In the genomic region with DNA sequence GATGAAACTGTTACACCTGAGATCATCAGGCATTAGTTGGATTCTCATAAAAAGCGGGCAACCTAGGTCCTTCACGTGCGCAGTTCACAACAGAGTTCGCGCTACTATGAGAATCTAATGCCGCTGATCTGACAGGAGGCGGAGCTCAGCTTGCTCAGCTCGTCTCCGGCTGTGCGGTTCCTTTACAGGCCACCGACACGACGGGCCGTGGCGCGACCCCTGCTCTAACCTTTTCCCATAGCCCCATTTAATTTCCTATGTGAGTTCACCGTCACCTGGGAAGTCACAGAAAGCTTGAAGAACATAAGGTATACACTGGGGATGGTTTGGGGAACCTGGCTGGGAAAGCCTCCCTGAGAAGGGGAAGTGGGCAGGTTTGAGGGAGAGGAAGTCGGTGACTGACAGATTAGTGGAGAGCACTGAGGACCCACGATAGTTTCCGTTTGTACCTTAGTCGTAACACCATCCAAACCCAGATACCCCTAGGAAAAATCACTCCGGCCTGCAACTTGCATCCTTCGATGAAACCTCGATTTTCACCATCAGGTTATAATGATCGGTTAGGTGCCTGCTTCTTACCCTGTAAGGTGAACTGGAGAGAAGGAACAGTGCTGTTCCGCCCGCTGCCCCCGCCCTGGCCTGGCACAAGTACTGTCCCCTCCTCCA, we compare ENCODE assay signal across 8 cellular contexts. TPM values are rescaled to one million over a fixed set of nuclear protein-coding genes. Genes with fewer than 3 reads are reported as not detected.
DNase-seq lines count a peak whose midpoint lies in the region; ATAC-seq and TF ChIP-seq lines count a peak whose summit lies in the region.

No MANE protein-coding gene starts in this region.

- TF ChIP-seq CTCF in fibroblast of villous mesenchyme (IDR thresholded peaks at IDR 0.05; ENCODE audit: insufficient read depth, low read depth, low read length) (no peak), psoas muscle (IDR thresholded peaks at IDR 0.05) (no peak)

- H3K9me3 ChIP-seq in psoas muscle = no peaks in the 10 kb centered on the region

- peak overlapping the region; percentile 93 to 97 for H3K4me3 Mint-ChIP-seq in activated T-cell treated with anti-CD3 and anti-CD28 coated beads, Interleukin-2, amount 50 U/mL, for 72 hours

- H3K27me3 Mint-ChIP-seq in activated T-cell treated with anti-CD3 and anti-CD28 coated beads, Interleukin-2, amount 50 U/mL, for 72 hours (ENCODE audit: low read depth) = no peaks in the 10 kb centered on the region

- intact Hi-C loops in psoas muscle (cut with DNase I) = loop anchor here in 1 of 2 donors (2.0 kb wide), 1 partner anchor 177 kb away; a partner anchor contains a TSS

- H3K27me3 ChIP-seq in psoas muscle (ENCODE audit: insufficient read depth in 3 of 3, low read length in 2 of 3) = no peaks in the 10 kb centered on the region

- peaks cover 3 to 4% of the 10 kb centered on the region in 2 donors for H3K36me3 Mint-ChIP-seq in activated T-cell treated with anti-CD3 and anti-CD28 coated beads, Interleukin-2, amount 50 U/mL, for 72 hours (ENCODE audit: insufficient read depth in 2 of 2)

- peak; percentile 62 to 63 for DNase-seq in AML-193 (lab: John Stamatoyannopoulos, UW)
- peak; percentile 58 for DNase-seq in NOMO-1 treated with dmso at 0.1 percent for 144 hours (lab: John Stamatoyannopoulos, UW; ENCODE audit: unreplicated experiment)
- peak; percentile 69 to 73 for DNase-seq in activated T-cell treated with anti-CD3 and anti-CD28 coated beads, Interleukin-2, amount 50 U/mL, for 72 hours
- no peak for DNase-seq in fibroblast of villous mesenchyme (ENCODE audit: low read depth)
- DNase-seq in psoas muscle = peak in 1 of 2 donors; percentile 52
- DNase-seq in NCI-H69 (lab: John Stamatoyannopoulos, UW) = no peak

- peak overlapping the region; percentile 91 for H3K27ac Mint-ChIP-seq in activated T-cell treated with anti-CD3 and anti-CD28 coated beads, Interleukin-2, amount 50 U/mL, for 72 hours

- H3K4me1 ChIP-seq in psoas muscle = peaks cover 26% of the 10 kb centered on the region

- ATAC-seq in GM21423 (IDR thresholded peaks at IDR 0.05; ENCODE audit: unreplicated experiment) (peak; percentile 31), psoas muscle (no peak), HG03139 (IDR thresholded peaks at IDR 0.05; ENCODE audit: unreplicated experiment) (no peak)
- ATAC-seq in activated T-cell treated with anti-CD3 and anti-CD28 coated beads, Interleukin-2, amount 50 U/mL, for 72 hours (replicated peaks in 1 of 2) = peak; percentile 29 to 38

- H3K9me3 Mint-ChIP-seq in activated T-cell treated with anti-CD3 and anti-CD28 coated beads, Interleukin-2, amount 50 U/mL, for 72 hours = no peaks in the 10 kb centered on the region

- peaks cover 49% of the 10 kb centered on the region for H3K4me1 Mint-ChIP-seq in activated T-cell treated with anti-CD3 and anti-CD28 coated beads, Interleukin-2, amount 50 U/mL, for 72 hours (ENCODE audit: low read depth)

- H3K36me3 ChIP-seq in psoas muscle (ENCODE audit: insufficient read depth in 1 of 2, low read depth in 1 of 2) = peaks cover 0 to 8% of the 10 kb centered on the region in 2 donors

- peak overlapping the region; percentile 70 for H3K4me3 ChIP-seq in fibroblast of villous mesenchyme (ENCODE audit: low read depth, low read length)
- H3K4me3 ChIP-seq in psoas muscle = peak overlapping the region; percentile 88

- WGBS in psoas muscle, 3 donors = 37 to 42% (median 39%) methylated on average over 28 of the region's 28 CpGs

- peak overlapping the region; percentile 95 for H3K27ac ChIP-seq in psoas muscle

RNA-seq across cellular contexts. Expression of a gene that starts 2.8 kb away (rescaled TPM):
- total RNA-seq in activated T-cell treated with anti-CD3 and anti-CD28 coated beads, Interleukin-2, amount 50 U/mL, for 72 hours = 100 to 1,000 TPM in 1 of 2 donors, 10 to 100 TPM in 1; 99.0 to 118 TPM
- 42.8 and 43.6 TPM in 2 replicates for total RNA-seq in fibroblast of villous mesenchyme
- total RNA-seq in psoas muscle = 10 to 100 TPM; 29.0 to 35.7 (median 31.5) TPM
- 10 to 100 TPM; 22.9 to 36.8 (median 34.0) TPM for polyA plus RNA-seq in psoas muscle

RNA-seq across cellular contexts. Expression of a gene that starts 11.9 kb away (rescaled TPM):
- not detected for total RNA-seq in activated T-cell treated with anti-CD3 and anti-CD28 coated beads, Interleukin-2, amount 50 U/mL, for 72 hours
- total RNA-seq in fibroblast of villous mesenchyme (not detected in 2 replicates), psoas muscle (not detected)
- not detected for polyA plus RNA-seq in psoas muscle

RNA-seq across cellular contexts. Expression of a gene that starts 24.8 kb away (rescaled TPM):
- 10 to 100 TPM; 83.5 to 89.9 TPM for total RNA-seq in activated T-cell treated with anti-CD3 and anti-CD28 coated beads, Interleukin-2, amount 50 U/mL, for 72 hours
- 30.2 and 39.6 TPM in 2 replicates for total RNA-seq in fibroblast of villous mesenchyme
- 10 to 100 TPM; 43.1 to 51.4 (median 44.5) TPM for total RNA-seq in psoas muscle
- polyA plus RNA-seq in psoas muscle = 10 to 100 TPM; 34.6 to 68.9 (median 65.0) TPM

RNA-seq across cellular contexts. Expression of a gene that starts 28.9 kb away (rescaled TPM):
- 100 to 1,000 TPM; 301 to 318 TPM for total RNA-seq in activated T-cell treated with anti-CD3 and anti-CD28 coated beads, Interleukin-2, amount 50 U/mL, for 72 hours
- total RNA-seq in fibroblast of villous mesenchyme (328 and 382 TPM in 2 replicates), psoas muscle (100 to 1,000 TPM; 239 to 282 (median 266) TPM)
- polyA plus RNA-seq in psoas muscle = 100 to 1,000 TPM; 406 to 603 (median 474) TPM

RNA-seq across cellular contexts. Expression of a gene that starts 55.7 kb away (rescaled TPM):
- total RNA-seq in activated T-cell treated with anti-CD3 and anti-CD28 coated beads, Interleukin-2, amount 50 U/mL, for 72 hours = 100 to 1,000 TPM; 110 to 121 TPM
- 31.2 and 45.3 TPM in 2 replicates for total RNA-seq in fibroblast of villous mesenchyme
- 10 to 100 TPM; 39.0 to 48.0 (median 45.4) TPM for total RNA-seq in psoas muscle
- polyA plus RNA-seq in psoas muscle = 10 to 100 TPM; 10.2 to 16.2 (median 15.1) TPM

Comparison
In these comparisons a context has a peak if more than half of its experiments do, and no peak if none do; other contexts are left out.
1. DNase-seq: peak in AML-193 (2 of 2), NOMO-1 treated with dmso at 0.1 percent for 144 hours (single experiment) and activated T-cell treated with anti-CD3 and anti-CD28 coated beads, Interleukin-2, amount 50 U/mL, for 72 hours (2 of 2); none in fibroblast of villous mesenchyme (single experiment) and NCI-H69 (single experiment).
2. ATAC-seq: peak in GM21423 (single experiment) and activated T-cell treated with anti-CD3 and anti-CD28 coated beads, Interleukin-2, amount 50 U/mL, for 72 hours (2 of 2); none in psoas muscle (0 of 4) and HG03139 (single experiment).